ENCODE assay signal across 21 cellular contexts in the genomic region with DNA sequence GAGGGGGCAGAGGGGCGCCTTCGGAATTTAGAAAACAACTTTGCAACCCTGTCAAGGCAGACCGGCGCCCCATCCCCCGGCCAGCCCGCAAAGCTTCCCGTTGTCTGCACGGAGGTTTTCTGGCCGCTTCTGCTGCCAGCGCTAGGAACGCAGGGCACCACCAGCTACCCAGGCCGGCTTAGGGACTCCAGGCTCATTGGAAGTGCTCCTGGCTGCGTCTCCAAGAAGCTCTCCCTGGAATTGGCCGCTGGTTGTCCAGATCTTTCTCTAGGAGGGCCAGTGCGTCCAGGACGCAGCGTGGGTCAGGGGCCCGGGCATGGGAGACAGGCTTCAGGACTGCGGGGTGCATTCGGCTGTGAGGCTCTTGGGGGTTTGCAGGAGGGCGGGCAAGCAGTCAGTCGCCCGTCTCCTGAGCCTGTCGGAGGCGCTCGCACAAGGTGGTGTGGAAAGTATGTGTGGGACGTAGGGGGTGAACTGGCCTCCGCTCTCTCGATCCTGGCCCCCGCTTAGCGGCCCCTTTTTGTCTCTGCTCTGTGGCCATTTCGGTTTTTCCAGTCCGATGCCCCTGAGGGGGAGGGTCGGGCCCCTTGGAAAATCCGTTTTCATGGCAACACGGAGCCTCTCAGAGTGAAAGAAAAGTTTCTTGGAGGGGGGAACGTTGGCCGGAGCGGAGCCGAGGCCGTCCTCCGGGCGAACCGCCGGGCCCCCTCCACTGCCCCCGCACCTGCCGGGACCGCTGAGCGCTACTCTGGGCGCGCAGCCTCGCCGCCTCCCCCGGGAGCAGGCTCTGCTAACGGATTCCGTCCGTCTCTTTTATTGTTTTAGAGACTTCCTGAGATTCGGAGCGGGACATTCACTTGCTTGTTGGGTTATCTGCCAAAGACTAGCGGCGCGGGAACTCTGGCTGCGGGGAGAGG. TPM values are rescaled to one million over a fixed set of nuclear protein-coding genes. Genes with fewer than 3 reads are reported as not detected.
DNase-seq lines count a peak whose midpoint lies in the region; ATAC-seq and TF ChIP-seq lines count a peak whose summit lies in the region.
"Had no signal": no experiment of that assay in that cellular context is flagged by ENCODE, and none has a peak within 500 bp of the region (broad histone marks: within the 10 kb centered on the region; RNA-seq: fewer than 3 reads in every experiment).

No MANE protein-coding gene starts in this region.

- DNase-seq in GM13977 (ENCODE audit: low spot score) (peak; percentile 31), NCI-H748 treated with DMSO at 0.1 percent for 48 hours (lab: John Stamatoyannopoulos, UW) (peak; percentile 18), iPS DF 6.9 (ENCODE audit: low read depth, low spot score) (no peak), trophoblast cell (no peak), KBM-7 (no peak), AG08396 (ENCODE audit: low spot score) (no peak)
- DNase-seq: activated CD4-positive, alpha-beta T cell treated with anti-CD3 and anti-CD28 coated beads, Interleukin-2, amount 50 U/mL, for 4 hours; activated naive CD8-positive, alpha-beta T cell treated with anti-CD3 and anti-CD28 coated beads, Interleukin-2, amount 50 U/mL, for 24 hours; AML-193; Caco-2; effector memory CD8-positive, alpha-beta T cell; left colon; NCI-H1436; NCI-H2171 treated with DMSO at 0.1 percent for 48 hours; ovary had no signal

- no peak overlapping the region for H4K12ac ChIP-seq in trophoblast cell (ENCODE audit: low read depth, low read length)

- H3K4ac ChIP-seq in trophoblast cell (ENCODE audit: low read depth, low read length): no peak overlapping the region

- TF ChIP-seq CTCF in GM13977 (IDR thresholded peaks at IDR 0.05; ENCODE audit: extremely low read depth, insufficient read depth, missing control alignments): no peak

- H3K9ac ChIP-seq in trophoblast cell (ENCODE audit: low read length): no peak overlapping the region

- H3K9me3 ChIP-seq in iPS DF 6.9 (ENCODE audit: control insufficient read depth, insufficient read depth, low read length) (no peaks in the 10 kb centered on the region), trophoblast cell (ENCODE audit: insufficient read depth, low read depth, low read length) (no peaks in the 10 kb centered on the region)
- H3K9me3 ChIP-seq: Caco-2, ovary, suprapubic skin had no signal

- in situ Hi-C loops in GM13977 (cut with MboI; ENCODE audit: low pct_unique_long_range_greater_than_20kb, low sequenced_read_pairs, unreplicated experiment) (no loop called here), KBM-7 (cut with MboI; ENCODE audit: low pct_unique_long_range_greater_than_20kb, low sequenced_read_pairs) (no loop called here)

- H3K4me1 ChIP-seq in iPS DF 6.9 (ENCODE audit: control insufficient read depth, insufficient read depth, low read length) (no peaks in the 10 kb centered on the region), trophoblast cell (ENCODE audit: control insufficient read depth in 1 of 2, insufficient read depth in 2 of 2, low read length in 2 of 2) (peaks cover 9 to 29% of the 10 kb centered on the region in 2 experiments)
- H3K4me1 ChIP-seq: Caco-2 had no signal

- H4K8ac ChIP-seq in trophoblast cell (ENCODE audit: low read depth, low read length): no peak overlapping the region

- H3K4me2 ChIP-seq in trophoblast cell (ENCODE audit: low read length): peak overlapping the region; percentile 82

- H2AK5ac ChIP-seq in trophoblast cell (ENCODE audit: low read length): no peak overlapping the region

- no peak overlapping the region for H2BK5ac ChIP-seq in trophoblast cell (ENCODE audit: low read depth, low read length, poor library complexity)

- H3K4me3 ChIP-seq in iPS DF 6.9 (ENCODE audit: low read length) (peak overlapping the region; percentile 27; the same call in 1 of the 2 replicates), trophoblast cell (ENCODE audit: low read depth, low read length) (no peak overlapping the region)
- H3K4me3 ChIP-seq: ovary, skin epidermis had no signal

- H2AFZ ChIP-seq in trophoblast cell (ENCODE audit: insufficient read depth, low read length, poor library complexity): no peak overlapping the region

- H4K91ac ChIP-seq in trophoblast cell (ENCODE audit: low read depth, low read length): no peak overlapping the region

- H3K79me1 ChIP-seq in trophoblast cell (ENCODE audit: low read length): peaks cover 2% of the 10 kb centered on the region

- H3K36me3 ChIP-seq in iPS DF 6.9 (ENCODE audit: control insufficient read depth, insufficient read depth, low read length): no peaks in the 10 kb centered on the region
- H3K36me3 ChIP-seq in trophoblast cell (ENCODE audit: control insufficient read depth in 1 of 2, insufficient read depth in 2 of 2, low read length in 2 of 2): no peaks in the 10 kb centered on the region
- H3K36me3 ChIP-seq: ovary, suprapubic skin had no signal

- no peaks in the 10 kb centered on the region for H3K79me2 ChIP-seq in trophoblast cell (ENCODE audit: control insufficient read depth, insufficient read depth, low read length, poor library complexity)

- no peak overlapping the region for H2BK120ac ChIP-seq in trophoblast cell (ENCODE audit: insufficient read depth, low read length, poor library complexity)

- H3K23ac ChIP-seq in trophoblast cell (ENCODE audit: low read length): no peak overlapping the region

- WGBS in iPS DF 6.9 (ENCODE audit: insufficient coverage, insufficient read length): no CpG with 5 or more reads among the region's 63 CpGs
- no CpG with 5 or more reads among the region's 63 CpGs for WGBS in trophoblast cell (ENCODE audit: extremely low coverage, insufficient coverage, insufficient read length)

- H3K18ac ChIP-seq in trophoblast cell (ENCODE audit: low read length): no peak overlapping the region

- H3K27me3 ChIP-seq in iPS DF 6.9 (ENCODE audit: control insufficient read depth, insufficient read depth, low read length): peaks cover 24% of the 10 kb centered on the region
- H3K27me3 ChIP-seq in trophoblast cell (ENCODE audit: insufficient read depth, low read length): peaks cover 38% of the 10 kb centered on the region
- H3K27me3 ChIP-seq: ovary had no signal

- ATAC-seq in HG03439 (IDR thresholded peaks at IDR 0.05; ENCODE audit: unreplicated experiment): no peak
- no peak for ATAC-seq in GM18861 (IDR thresholded peaks at IDR 0.05; ENCODE audit: unreplicated experiment)
- ATAC-seq: activated naive CD8-positive, alpha-beta T cell treated with anti-CD3 and anti-CD28 coated beads, Interleukin-2, amount 50 U/mL, for 24 hours; effector memory CD8-positive, alpha-beta T cell; HCT116; left colon; Panc1 had no signal

- H2BK12ac ChIP-seq in trophoblast cell (ENCODE audit: low read length): no peak overlapping the region

- no peak overlapping the region for H3K27ac ChIP-seq in iPS DF 6.9 (ENCODE audit: low read length)
- H3K27ac ChIP-seq in trophoblast cell (ENCODE audit: low read depth, low read length): no peak overlapping the region
- H3K27ac ChIP-seq: ovary, skin epidermis, suprapubic skin had no signal

- no peak overlapping the region for H3K14ac ChIP-seq in trophoblast cell (ENCODE audit: low read length)

RNA-seq across cellular contexts. Expression of a gene that starts 0.8 kb away (rescaled TPM):
- 0.26 and 0.27 TPM in 2 replicates for polyA plus RNA-seq in trophoblast cell (2013)

Comparison
In these comparisons a context has a peak if more than half of its experiments do, and no peak if none do; other contexts are left out.
1. DNase-seq: peak in GM13977 (single experiment) and NCI-H748 treated with DMSO at 0.1 percent for 48 hours (single experiment); none in iPS DF 6.9 (single experiment), trophoblast cell (0 of 2), KBM-7 (single experiment) and AG08396 (single experiment).